16 cellular contexts compared by ENCODE assay signal in genomic region chr1:24996456-24996855, GRCh38.
DNase-seq lines count a peak whose midpoint lies in the region; ATAC-seq and TF ChIP-seq lines count a peak whose summit lies in the region.
"Had no signal": no experiment of that assay in that cellular context is flagged by ENCODE, and none has a peak within 500 bp of the region (broad histone marks: within the 10 kb centered on the region; RNA-seq: fewer than 3 reads in every experiment).

No MANE protein-coding gene starts in this region.

- H3K4me1 ChIP-seq in BLaER1, result peaks cover 95% of the 10 kb centered on the region
- H3K4me1 ChIP-seq in CD4-positive, CD25-positive, alpha-beta regulatory T cell (ENCODE audit: control insufficient read depth, insufficient read depth, low read length, poor library complexity, severe bottlenecking), result peaks cover 55% of the 10 kb centered on the region
- H3K4me1 ChIP-seq in gastroesophageal sphincter, result no peaks in the 10 kb centered on the region
- H3K4me1 ChIP-seq: tibial artery had no signal

- H3K36me3 ChIP-seq in BLaER1, result no peaks in the 10 kb centered on the region
- no peaks in the 10 kb centered on the region for H3K36me3 ChIP-seq in CD4-positive, CD25-positive, alpha-beta regulatory T cell (ENCODE audit: control insufficient read depth, insufficient read depth, low read length)
- H3K36me3 ChIP-seq in gastroesophageal sphincter, result no peaks in the 10 kb centered on the region
- H3K36me3 ChIP-seq: heart right ventricle, tibial artery had no signal

- intact Hi-C loops in activated T-helper 1 cell treated with anti-CD3 and anti-CD28 coated beads, Interleukin-12 subunit alpha, Interleukin-12 subunit beta, Interleukin-2, Interleukin-4 antibody, amounts not matched to agents 30 ng/mL and 10 ng/mL and 1 ng/mL, durations not matched to agents 14 hours and 24 hours and 36 hours (cut with micrococcal nuclease), result no loop called here

- H3K4me3 ChIP-seq in BLaER1 (no peak overlapping the region), gastroesophageal sphincter (no peak overlapping the region)
- H3K4me3 ChIP-seq in CD4-positive, CD25-positive, alpha-beta regulatory T cell (ENCODE audit: low read depth, low read length), result no peak overlapping the region
- H3K4me3 ChIP-seq: GM23338, heart right ventricle, tibial artery had no signal

- H3K27me3 ChIP-seq in BLaER1, result no peaks in the 10 kb centered on the region
- no peaks in the 10 kb centered on the region for H3K27me3 ChIP-seq in CD4-positive, CD25-positive, alpha-beta regulatory T cell (ENCODE audit: control insufficient read depth, insufficient read depth, low read length)
- peaks cover 20% of the 10 kb centered on the region for H3K27me3 ChIP-seq in gastroesophageal sphincter

- 44 to 100% methylated on average over 2 of the region's 5 CpGs for WGBS in gastroesophageal sphincter (ENCODE audit: low coverage in 1 of 2), 2 donors

- H3K9me3 Mint-ChIP-seq in CD4-positive, CD25-positive, alpha-beta regulatory T cell, result peaks cover 0 to 2% (median 0%) of the 10 kb centered on the region in 7 donors
- peaks cover 10% of the 10 kb centered on the region for H3K9me3 Mint-ChIP-seq in activated T-helper 1 cell treated with anti-CD3 and anti-CD28 coated beads, Interleukin-12 subunit alpha, Interleukin-12 subunit beta, Interleukin-2, Interleukin-4 antibody, amounts not matched to agents 30 ng/mL and 10 ng/mL and 1 ng/mL, durations not matched to agents 14 hours and 24 hours and 36 hours
- H3K9me3 Mint-ChIP-seq in memory B cell, result no peaks in the 10 kb centered on the region
- H3K9me3 Mint-ChIP-seq: GM23338 had no signal

- H3K9me3 ChIP-seq in BLaER1, result no peaks in the 10 kb centered on the region
- no peaks in the 10 kb centered on the region for H3K9me3 ChIP-seq in CD4-positive, CD25-positive, alpha-beta regulatory T cell (ENCODE audit: control insufficient read depth in 2 of 2, low read length in 2 of 2)
- peaks cover 0 to 15% (median 0%) of the 10 kb centered on the region in 3 donors for H3K9me3 ChIP-seq in gastroesophageal sphincter

- peaks cover 9 to 95% (median 28%) of the 10 kb centered on the region in 4 donors for H3K4me1 Mint-ChIP-seq in CD4-positive, CD25-positive, alpha-beta regulatory T cell
- H3K4me1 Mint-ChIP-seq in activated T-helper 1 cell treated with anti-CD3 and anti-CD28 coated beads, Interleukin-12 subunit alpha, Interleukin-12 subunit beta, Interleukin-2, Interleukin-4 antibody, amounts not matched to agents 30 ng/mL and 10 ng/mL and 1 ng/mL, durations not matched to agents 14 hours and 24 hours and 36 hours (ENCODE audit: low read depth), result peaks cover 77% of the 10 kb centered on the region
- H3K4me1 Mint-ChIP-seq in memory B cell, result peaks cover 24% of the 10 kb centered on the region
- H3K4me1 Mint-ChIP-seq: GM23338 had no signal

- H3K27me3 Mint-ChIP-seq in CD4-positive, CD25-positive, alpha-beta regulatory T cell, result no peaks in the 10 kb centered on the region
- H3K27me3 Mint-ChIP-seq in activated T-helper 1 cell treated with anti-CD3 and anti-CD28 coated beads, Interleukin-12 subunit alpha, Interleukin-12 subunit beta, Interleukin-2, Interleukin-4 antibody, amounts not matched to agents 30 ng/mL and 10 ng/mL and 1 ng/mL, durations not matched to agents 14 hours and 24 hours and 36 hours (ENCODE audit: insufficient read depth), result no peaks in the 10 kb centered on the region
- no peaks in the 10 kb centered on the region for H3K27me3 Mint-ChIP-seq in memory B cell

- H3K27ac Mint-ChIP-seq in CD4-positive, CD25-positive, alpha-beta regulatory T cell, result peak overlapping the region; percentile 83 to 98 (median 90)
- H3K27ac Mint-ChIP-seq in activated T-helper 1 cell treated with anti-CD3 and anti-CD28 coated beads, Interleukin-12 subunit alpha, Interleukin-12 subunit beta, Interleukin-2, Interleukin-4 antibody, amounts not matched to agents 30 ng/mL and 10 ng/mL and 1 ng/mL, durations not matched to agents 14 hours and 24 hours and 36 hours, result peak overlapping the region; percentile 84
- H3K27ac Mint-ChIP-seq in memory B cell, result peak overlapping the region; percentile 15
- H3K27ac Mint-ChIP-seq: GM23338 had no signal

- peak overlapping the region; percentile 80 for H3K4me2 ChIP-seq in BLaER1
- H3K4me2 ChIP-seq: GM23338 had no signal

- TF ChIP-seq CTCF in gastroesophageal sphincter (IDR thresholded peaks at IDR 0.05), result no peak

- ATAC-seq in CD4-positive, CD25-positive, alpha-beta regulatory T cell (ENCODE audit: low read depth in 2 of 2), result no peak
- ATAC-seq in memory B cell (ENCODE audit: low read depth) (no peak), GM21423 (IDR thresholded peaks at IDR 0.05; ENCODE audit: unreplicated experiment) (no peak), gastroesophageal sphincter (no peak)
- ATAC-seq: GM23338, heart right ventricle, SK-N-SH treated with all-trans-retinoic acid at 6 μM for 48 hours had no signal

- peak overlapping the region in 1 of 4 donors; percentile 41 for H3K4me3 Mint-ChIP-seq in CD4-positive, CD25-positive, alpha-beta regulatory T cell
- H3K4me3 Mint-ChIP-seq in activated T-helper 1 cell treated with anti-CD3 and anti-CD28 coated beads, Interleukin-12 subunit alpha, Interleukin-12 subunit beta, Interleukin-2, Interleukin-4 antibody, amounts not matched to agents 30 ng/mL and 10 ng/mL and 1 ng/mL, durations not matched to agents 14 hours and 24 hours and 36 hours, result peak overlapping the region; percentile 41
- H3K4me3 Mint-ChIP-seq in memory B cell, result no peak overlapping the region
- H3K4me3 Mint-ChIP-seq: GM23338 had no signal

- H3K36me3 Mint-ChIP-seq in CD4-positive, CD25-positive, alpha-beta regulatory T cell, result peaks cover 4% of the 10 kb centered on the region
- peaks cover 13% of the 10 kb centered on the region for H3K36me3 Mint-ChIP-seq in activated T-helper 1 cell treated with anti-CD3 and anti-CD28 coated beads, Interleukin-12 subunit alpha, Interleukin-12 subunit beta, Interleukin-2, Interleukin-4 antibody, amounts not matched to agents 30 ng/mL and 10 ng/mL and 1 ng/mL, durations not matched to agents 14 hours and 24 hours and 36 hours (ENCODE audit: low read depth)
- H3K36me3 Mint-ChIP-seq in memory B cell, result no peaks in the 10 kb centered on the region

- DNase-seq in CD4-positive, CD25-positive, alpha-beta regulatory T cell, result no peak
- DNase-seq in activated T-helper 1 cell treated with anti-CD3 and anti-CD28 coated beads, Interleukin-12 subunit alpha, Interleukin-12 subunit beta, Interleukin-2, Interleukin-4 antibody, amounts not matched to agents 30 ng/mL and 10 ng/mL and 1 ng/mL, durations not matched to agents 14 hours and 24 hours and 36 hours (ENCODE audit: low spot score), result no peak
- DNase-seq in memory B cell (ENCODE audit: low spot score in 2 of 2) (no peak), NCI-H128 (lab: John Stamatoyannopoulos, UW; ENCODE audit: unreplicated experiment) (no peak)
- DNase-seq: activated effector memory CD4-positive, alpha-beta T cell treated with Interleukin-2 at 50 U/mL for 16 hours; AML-193; heart right ventricle; KBM-7; NCI-H2029; NCI-H446; tibial artery had no signal

- TF ChIP-seq EP300 in gastroesophageal sphincter (IDR thresholded peaks at IDR 0.05), result no peak

- no peaks in the 10 kb centered on the region for H4K20me1 ChIP-seq in BLaER1

- no peak overlapping the region; the same call in 1 of the 2 replicates for H3K9ac ChIP-seq in BLaER1

- H3K27ac ChIP-seq in BLaER1 (peak overlapping the region; percentile 89), gastroesophageal sphincter (no peak overlapping the region)
- H3K27ac ChIP-seq in CD4-positive, CD25-positive, alpha-beta regulatory T cell (ENCODE audit: insufficient read depth, low read length, poor library complexity, severe bottlenecking), result no peak overlapping the region
- H3K27ac ChIP-seq: heart right ventricle, tibial artery had no signal

- no peak for TF ChIP-seq POLR2A in gastroesophageal sphincter (IDR thresholded peaks at IDR 0.05)

Comparison
In these comparisons a context has a peak if more than half of its experiments do, and no peak if none do; other contexts are left out.
1. H3K27ac Mint-ChIP-seq: peak in every context shown above with its lines; median percentile 90 in CD4-positive, CD25-positive, alpha-beta regulatory T cell; 84 in activated T-helper 1 cell treated with anti-CD3 and anti-CD28 coated beads, Interleukin-12 subunit alpha, Interleukin-12 subunit beta, Interleukin-2, Interleukin-4 antibody, amounts not matched to agents 30 ng/mL and 10 ng/mL and 1 ng/mL, durations not matched to agents 14 hours and 24 hours and 36 hours; 15 in memory B cell.